In genomic region chr18:56662902-56663301, GRCh38 we compare ENCODE assay signal across 23 cellular contexts. TPM values are rescaled to one million over a fixed set of nuclear protein-coding genes. Genes with fewer than 3 reads are reported as not detected.
A peak's percentile ranks its signal among the peaks of the same experiment; 100 is the strongest.
DNase-seq lines count a peak whose midpoint lies in the region; ATAC-seq, FAIRE-seq and TF ChIP-seq lines count a peak whose summit lies in the region.
"Had no signal": no experiment of that assay in that cellular context is flagged by ENCODE, and none has a peak within 500 bp of the region (broad histone marks: within the 10 kb centered on the region; RNA-seq: fewer than 3 reads in every experiment).

No MANE protein-coding gene starts in this region.

- TF ChIP-seq CTCF in heart right ventricle (IDR thresholded peaks at IDR 0.05), result no peak
- no peak for TF ChIP-seq CTCF in K562 (IDR thresholded peaks at IDR 0.05 in 2 of 3, conservative IDR thresholded peaks at IDR 0.05 in 1 of 3; ENCODE audit: insufficient read depth in 2 of 3, low read depth in 1 of 3, low read length in 3 of 3)

- H3K27me3 Mint-ChIP-seq in naive thymus-derived CD4-positive, alpha-beta T cell, result no peaks in the 10 kb centered on the region

- TF ChIP-seq RAD21 in K562 (CRISPR knock-in tag; conservative IDR thresholded peaks at IDR 0.05 in 1 of 2, IDR thresholded peaks at IDR 0.05 in 1 of 2), result no peak

- no peak overlapping the region for H3K27ac Mint-ChIP-seq in naive thymus-derived CD4-positive, alpha-beta T cell
- H3K27ac Mint-ChIP-seq: CD8-positive, alpha-beta T cell; H9 had no signal

- DNase-seq in heart right ventricle, result no peak
- no peak for DNase-seq in left cardiac atrium
- peak in 1 of 4 experiments; percentile 46 for DNase-seq in K562 (ENCODE audit: extremely low read depth in 1 of 4, low spot score in 3 of 4)
- no peak for DNase-seq in left colon
- DNase-seq in naive thymus-derived CD4-positive, alpha-beta T cell, result no peak
- DNase-seq in activated naive CD4-positive, alpha-beta T cell (lab: John Stamatoyannopoulos, UW), result no peak
- DNase-seq: AML-193; Calu3; CD8-positive, alpha-beta T cell; GM23248; H9; KG1; MG63; NCI-H2029; NCI-H446; NCI-H524 treated with DMSO at 0.1 percent for 48 hours; NCI-H774; NK-92 treated with Interleukin-12 subunit alpha and Interleukin-12 subunit beta, amount 100 ng/mL, for 24 hours; PC-9; SHP77 had no signal

- POLR2A ChIA-PET in K562 (lab: Yijun Ruan, JAX), result interaction anchor here (0.5 to 1.2 kb wide), 2 partner anchors 12 to 19 kb away, joined by 3 read pairs; partner anchors contain the start of gene WDR7
- POLR2A ChIA-PET in naive thymus-derived CD4-positive, alpha-beta T cell (lab: Charles Lee), result no interaction called here

- intact Hi-C loops in heart right ventricle (cut with DNase I) (no loop called here), left cardiac atrium (cut with DNase I) (no loop called here), K562 (cut with micrococcal nuclease) (no loop called here), left colon (cut with DNase I, micrococcal nuclease) (no loop called here)
- intact Hi-C loops in naive thymus-derived CD4-positive, alpha-beta T cell (cut with micrococcal nuclease), result loop anchor here in 1 of 2 donors (1.0 kb wide), 1 partner anchor 8 kb away; no protein-coding TSS in a partner anchor

- peaks cover 19 to 78% (median 66%) of the 10 kb centered on the region in 7 donors for H3K4me1 Mint-ChIP-seq in naive thymus-derived CD4-positive, alpha-beta T cell

- H3K4me2 ChIP-seq in K562 (ENCODE audit: insufficient read depth, low read length), result peak overlapping the region; percentile 63
- H3K4me2 ChIP-seq: A549; BLaER1 treated with 17β-estradiol and CSF1 and Interleukin-3, amounts not matched to agents 10 nM and 100 nM; PC-9 had no signal

- H3K4me3 ChIP-seq in heart right ventricle (no peak overlapping the region), K562 (no peak overlapping the region)
- no peak overlapping the region for H3K4me3 ChIP-seq in naive thymus-derived CD4-positive, alpha-beta T cell (ENCODE audit: low read length)
- H3K4me3 ChIP-seq: A549; BLaER1 treated with 17β-estradiol and CSF1 and Interleukin-3, amounts not matched to agents 10 nM and 100 nM; GM23248; MG63; PC-9 had no signal

- no peaks in the 10 kb centered on the region for H3K9me3 ChIP-seq in heart right ventricle
- no peaks in the 10 kb centered on the region for H3K9me3 ChIP-seq in K562 (replicated peaks; ENCODE audit: control insufficient read depth, insufficient read depth, low read depth, low read length)
- H3K9me3 ChIP-seq in naive thymus-derived CD4-positive, alpha-beta T cell (ENCODE audit: control insufficient read depth in 2 of 3, low read length in 3 of 3), result no peaks in the 10 kb centered on the region
- H3K9me3 ChIP-seq: A549; BLaER1 treated with 17β-estradiol and CSF1 and Interleukin-3, amounts not matched to agents 10 nM and 100 nM had no signal

- H3K36me3 ChIP-seq in heart right ventricle (no peaks in the 10 kb centered on the region), K562 (ENCODE audit: control insufficient read depth, insufficient read depth, low read length) (no peaks in the 10 kb centered on the region)
- no peaks in the 10 kb centered on the region for H3K36me3 ChIP-seq in naive thymus-derived CD4-positive, alpha-beta T cell (ENCODE audit: control insufficient read depth in 2 of 3, insufficient read depth in 3 of 3, low read length in 3 of 3)
- H3K36me3 ChIP-seq: MG63 had no signal

- WGBS in heart right ventricle, 2 donors, result 76 to 84% methylated on average over 2 of the region's 2 CpGs
- 7% methylated on average over 2 of the region's 2 CpGs for WGBS in K562 (ENCODE audit: insufficient coverage, low coverage, missing lambda C conversion rate)

- 0 out of 4 replicates have a peak overlapping the region, but pooled peaks of 1 of the 2 experiments have one; percentile 4 for H3K9ac ChIP-seq in K562 (ENCODE audit: insufficient read depth in 1 of 2, low read depth in 2 of 2, low read length in 2 of 2)
- H3K9ac ChIP-seq: BLaER1 treated with 17β-estradiol and CSF1 and Interleukin-3, amounts not matched to agents 10 nM and 100 nM; GM23248 had no signal

- BruUV-seq in K562 (replicated peaks; lab: Mats Ljungman, UMichigan), result no TSS peak

- H3K9me3 Mint-ChIP-seq in naive thymus-derived CD4-positive, alpha-beta T cell, result peaks cover 0 to 2% (median 0%) of the 10 kb centered on the region in 11 donors
- H3K9me3 Mint-ChIP-seq: CD8-positive, alpha-beta T cell; H9 had no signal

- H2AFZ ChIP-seq in K562 (ENCODE audit: low read depth, low read length), result peak overlapping the region; percentile 25
- H2AFZ ChIP-seq: GM23248, PC-9 had no signal

- H3K4me1 ChIP-seq in heart right ventricle, result peaks cover 0 to 28% (median 9%) of the 10 kb centered on the region in 9 donors
- peaks cover 5 to 19% of the 10 kb centered on the region in 2 experiments; a peak in 2 of 5 replicates for H3K4me1 ChIP-seq in K562 (replicated peaks in 1 of 2; ENCODE audit: control insufficient read depth in 2 of 2, insufficient read depth in 2 of 2, low read length in 2 of 2)
- no peaks in the 10 kb centered on the region for H3K4me1 ChIP-seq in naive thymus-derived CD4-positive, alpha-beta T cell (ENCODE audit: control insufficient read depth in 2 of 2, insufficient read depth in 2 of 2, low read length in 2 of 2)
- H3K4me1 ChIP-seq: A549; BLaER1 treated with 17β-estradiol and CSF1 and Interleukin-3, amounts not matched to agents 10 nM and 100 nM had no signal

- FAIRE-seq in K562 (lab: Jason Lieb, UNC), result peak; percentile 57
- FAIRE-seq: A549 had no signal

- in situ Hi-C loops in K562 (cut with MboI), result no loop called here

- H3K4me3 Mint-ChIP-seq in naive thymus-derived CD4-positive, alpha-beta T cell, result no peak overlapping the region
- H3K4me3 Mint-ChIP-seq: CD8-positive, alpha-beta T cell; H9 had no signal

- CTCF ChIA-PET in K562 (lab: Yijun Ruan, JAX; ENCODE audit: low intra/inter-chr PET ratio), result no interaction called here
- CTCF ChIA-PET in naive thymus-derived CD4-positive, alpha-beta T cell (lab: Charles Lee), result no interaction called here

- no peak for TF ChIP-seq POLR2A in K562 (conservative IDR thresholded peaks at IDR 0.05)

- peaks cover 20% of the 10 kb centered on the region; the same call in 2 of the 3 replicates for H3K79me2 ChIP-seq in K562 (ENCODE audit: control insufficient read depth, insufficient read depth, low read length)

- H3K27ac ChIP-seq in heart right ventricle (no peak overlapping the region), K562 (ENCODE audit: extremely low read depth, low read depth, low read length) (peak overlapping the region; percentile 17; the same call in 1 of the 3 replicates)
- no peak overlapping the region for H3K27ac ChIP-seq in naive thymus-derived CD4-positive, alpha-beta T cell (ENCODE audit: low read depth, low read length)
- H3K27ac ChIP-seq: A549; BLaER1 treated with 17β-estradiol and CSF1 and Interleukin-3, amounts not matched to agents 10 nM and 100 nM; GM23248; PC-9 had no signal

- H4K20me1 ChIP-seq in K562 (replicated peaks; ENCODE audit: control insufficient read depth, insufficient read depth, low read length), result no peaks in the 10 kb centered on the region

- TF ChIP-seq EP300 in K562 (IDR thresholded peaks at IDR 0.05; ENCODE audit: low read length), result no peak

- no peaks in the 10 kb centered on the region for H3K9me1 ChIP-seq in K562 (ENCODE audit: control insufficient read depth, insufficient read depth, low read length)

- H3K27me3 ChIP-seq in heart right ventricle (no peaks in the 10 kb centered on the region), K562 (ENCODE audit: control insufficient read depth in 2 of 2, insufficient read depth in 2 of 2, low read length in 2 of 2) (no peaks in the 10 kb centered on the region)
- no peaks in the 10 kb centered on the region for H3K27me3 ChIP-seq in naive thymus-derived CD4-positive, alpha-beta T cell (ENCODE audit: control insufficient read depth in 2 of 2, insufficient read depth in 2 of 2, low read length in 2 of 2)
- H3K27me3 ChIP-seq: BLaER1 treated with 17β-estradiol and CSF1 and Interleukin-3, amounts not matched to agents 10 nM and 100 nM; MG63 had no signal

- ATAC-seq in heart right ventricle (peak in 5 of 8 donors; percentile 25 to 57 (median 49)), left cardiac atrium (no peak), K562 (peak; percentile 83), left colon (peak; percentile 31), HG02642 (IDR thresholded peaks at IDR 0.05; ENCODE audit: poor library complexity, unreplicated experiment) (no peak)
- ATAC-seq in naive thymus-derived CD4-positive, alpha-beta T cell, result no peak
- ATAC-seq: A549; CD8-positive, alpha-beta T cell had no signal

- H3K36me3 Mint-ChIP-seq in naive thymus-derived CD4-positive, alpha-beta T cell, result peaks cover 5 to 21% (median 12%) of the 10 kb centered on the region in 5 donors

RNA-seq across cellular contexts. Expression of gene WDR7, which starts 11.7 kb away (rescaled TPM):
- 10 to 100 TPM; 24.0 to 32.6 (median 30.0) TPM for total RNA-seq in heart right ventricle
- polyA plus RNA-seq in heart right ventricle, result 1 to 10 TPM; 3.1 to 4.8 TPM
- 10 to 100 TPM; 23.2 to 29.1 TPM for total RNA-seq in left cardiac atrium
- 31.4 and 76.2 TPM in 2 replicates for total RNA-seq in K562 (2011; cell fraction: chromatin; rRNA removed; ENCODE audit: low replicate concordance)
- total RNA-seq in K562 (2011; cell fraction: nucleolus; rRNA removed), result 10.5 and 11.4 TPM in 2 replicates
- 25.4 and 27.6 TPM in 2 replicates for total RNA-seq in K562 (2011; cell fraction: nucleoplasm; rRNA removed)
- total RNA-seq in K562 (2014; rRNA removed), result 6.9 and 7.5 TPM in 2 replicates
- total RNA-seq in K562 (2014; rRNA removed; fragmentation: Illumina TruSeq; extraction: Trizol), result 9.4 and 9.6 TPM in 2 replicates
- total RNA-seq in K562 (2015; rRNA removed; fragmentation: Illumina TruSeq; extraction: Trizol), result 9.0 and 11.0 TPM in 2 replicates
- total RNA-seq in K562 (2021), result 6.6 and 7.4 TPM in 2 replicates
- polyA plus RNA-seq in K562 (2011; rRNA removed), result 2.7 and 5.3 TPM in 2 replicates
- 2.6 and 4.7 TPM in 2 replicates for polyA plus RNA-seq in K562 (2011; cell fraction: cytosol; rRNA removed)
- polyA plus RNA-seq in K562 (2011; cell fraction: nucleus; rRNA removed), result 6.2 and 9.5 TPM in 2 replicates
- 4.0 and 5.5 TPM in 2 replicates for polyA plus RNA-seq in K562 (2012)
- polyA plus RNA-seq in K562 (2014; fragmentation: Illumina TruSeq; extraction: Trizol), result 3.9 and 4.6 TPM in 2 replicates
- 1 to 10 TPM; 1.4 to 2.1 TPM for polyA plus RNA-seq in K562 (2014; fragmentation: Nextera tagmentation; extraction: Ambion mirVana)
- 2.1 and 4.9 TPM in 2 replicates for polyA plus RNA-seq in K562 (2014; rRNA removed)
- 39.9 and 46.8 TPM in 2 replicates for polyA minus RNA-seq in K562 (2011; rRNA and poly(A)+ RNA removed)
- polyA minus RNA-seq in K562 (2011; cell fraction: cytosol; rRNA and poly(A)+ RNA removed), result 3.0 and 7.3 TPM in 2 replicates
- 24.4 and 36.3 TPM in 2 replicates for polyA minus RNA-seq in K562 (2011; cell fraction: nucleus; rRNA and poly(A)+ RNA removed)
- total RNA-seq in left colon, result 10 to 100 TPM; 25.0 to 27.1 TPM
- total RNA-seq in naive thymus-derived CD4-positive, alpha-beta T cell, result 10 to 100 TPM; 44.2 to 59.8 (median 51.6) TPM
- 10 to 100 TPM; 28.3 to 31.9 TPM for polyA plus RNA-seq in naive thymus-derived CD4-positive, alpha-beta T cell

RNA-seq across cellular contexts. Expression of gene TXNL1, which starts 24.5 kb away (rescaled TPM):
- total RNA-seq in heart right ventricle, result 100 to 1,000 TPM in 3 of 10 donors, 10 to 100 TPM in 7; 84.1 to 112 (median 92.0) TPM
- polyA plus RNA-seq in heart right ventricle, result 10 to 100 TPM; 45.0 to 65.2 TPM
- total RNA-seq in left cardiac atrium, result 10 to 100 TPM; 69.5 to 71.9 TPM
- 12.5 and 24.9 TPM in 2 replicates for total RNA-seq in K562 (2011; cell fraction: chromatin; rRNA removed; ENCODE audit: low replicate concordance)
- 7.8 and 10.1 TPM in 2 replicates for total RNA-seq in K562 (2011; cell fraction: nucleolus; rRNA removed)
- 21.5 and 43.8 TPM in 2 replicates for total RNA-seq in K562 (2011; cell fraction: nucleoplasm; rRNA removed)
- 40.4 and 50.9 TPM in 2 replicates for total RNA-seq in K562 (2014; rRNA removed)
- total RNA-seq in K562 (2014; rRNA removed; fragmentation: Illumina TruSeq; extraction: Trizol), result 65.8 and 76.3 TPM in 2 replicates
- 82.3 and 86.0 TPM in 2 replicates for total RNA-seq in K562 (2015; rRNA removed; fragmentation: Illumina TruSeq; extraction: Trizol)
- total RNA-seq in K562 (2021), result 65.4 and 65.7 TPM in 2 replicates
- 56.6 and 64.9 TPM in 2 replicates for polyA plus RNA-seq in K562 (2011; rRNA removed)
- polyA plus RNA-seq in K562 (2011; cell fraction: cytosol; rRNA removed), result 14.8 and 21.3 TPM in 2 replicates
- 13.3 and 19.5 TPM in 2 replicates for polyA plus RNA-seq in K562 (2011; cell fraction: nucleus; rRNA removed)
- 63.9 and 76.0 TPM in 2 replicates for polyA plus RNA-seq in K562 (2012)
- polyA plus RNA-seq in K562 (2014; fragmentation: Illumina TruSeq; extraction: Trizol), result 74.6 and 103 TPM in 2 replicates
- polyA plus RNA-seq in K562 (2014; fragmentation: Nextera tagmentation; extraction: Ambion mirVana), result 10 to 100 TPM; 45.4 to 48.1 TPM
- 61.7 and 72.6 TPM in 2 replicates for polyA plus RNA-seq in K562 (2014; rRNA removed)
- 45.2 and 46.6 TPM in 2 replicates for polyA minus RNA-seq in K562 (2011; rRNA and poly(A)+ RNA removed)
- 7.9 and 17.8 TPM in 2 replicates for polyA minus RNA-seq in K562 (2011; cell fraction: cytosol; rRNA and poly(A)+ RNA removed)
- 12.1 and 16.8 TPM in 2 replicates for polyA minus RNA-seq in K562 (2011; cell fraction: nucleus; rRNA and poly(A)+ RNA removed)
- total RNA-seq in left colon, result 10 to 100 TPM; 50.3 to 53.3 TPM
- total RNA-seq in naive thymus-derived CD4-positive, alpha-beta T cell, result 10 to 100 TPM; 32.4 to 65.5 (median 42.8) TPM
- 10 to 100 TPM; 51.7 to 52.3 TPM for polyA plus RNA-seq in naive thymus-derived CD4-positive, alpha-beta T cell

Comparison
In these comparisons a context has a peak if more than half of its experiments do, and no peak if none do; other contexts are left out.
1. ATAC-seq: peak in heart right ventricle (5 of 8), K562 (single experiment) and left colon (single experiment); none in left cardiac atrium (0 of 2), HG02642 (single experiment) and naive thymus-derived CD4-positive, alpha-beta T cell (single experiment).